ENCODE assay signal across 17 cellular contexts in the genomic region with DNA sequence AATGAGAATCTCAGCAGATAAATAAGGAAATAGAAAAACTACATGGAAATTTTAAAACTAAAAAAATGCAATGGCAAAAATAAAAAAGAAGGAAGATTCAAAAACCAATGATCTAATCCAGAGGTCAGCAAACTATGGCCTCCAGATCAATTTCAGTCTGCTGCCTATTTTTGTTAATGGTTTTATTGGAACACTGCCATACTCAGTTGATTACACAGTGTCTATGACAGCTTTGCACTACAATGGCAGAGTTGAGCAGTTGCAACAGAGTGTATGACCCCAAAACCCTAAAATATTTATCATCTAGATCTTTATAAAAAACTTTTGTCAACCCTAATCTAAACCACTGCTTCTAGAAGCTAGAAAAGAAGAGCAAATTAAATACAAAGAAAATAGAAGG.
"Had no signal": no experiment of that assay in that cellular context is flagged by ENCODE, and none has a peak within 500 bp of the region (broad histone marks: within the 10 kb centered on the region; RNA-seq: fewer than 3 reads in every experiment).

No MANE protein-coding gene starts in this region.

- H3K36me3 ChIP-seq: cardiac muscle cell, gastrocnemius medialis, heart left ventricle, neural progenitor cell, ovary, sigmoid colon, upper lobe of right lung, WERI-Rb-1 had no signal

- H3K4me3 ChIP-seq: cardiac muscle cell, gastrocnemius medialis, heart left ventricle, neural progenitor cell, ovary, sigmoid colon, upper lobe of right lung had no signal

- H2AFZ ChIP-seq: neural progenitor cell had no signal

- ATAC-seq: activated CD8-positive, alpha-beta T cell treated with anti-CD3 and anti-CD28 coated beads for 36 hours; activated naive CD4-positive, alpha-beta T cell treated with anti-CD3 and anti-CD28 coated beads, Interleukin-2, amount 50 U/mL, for 72 hours; gastrocnemius medialis; left cardiac atrium; stimulated activated naive CD8-positive, alpha-beta T cell treated with anti-CD3 and anti-CD28 coated beads, Interleukin-15, amount 100 ng/mL, for 72 hours; upper lobe of right lung had no signal

- H3K27me3 ChIP-seq: cardiac muscle cell, gastrocnemius medialis, heart left ventricle, neural progenitor cell, ovary, sigmoid colon, upper lobe of right lung had no signal

- DNase-seq: activated CD8-positive, alpha-beta T cell treated with anti-CD3 and anti-CD28 coated beads for 36 hours; activated gamma-delta T cell; activated T-cell treated with anti-CD3 and anti-CD28 coated beads, Interleukin-2, amount 50 U/mL, for 48 hours; gastrocnemius medialis; heart left ventricle; left cardiac atrium; midbrain; naive B cell; ovary; sigmoid colon; stimulated activated CD4-positive, alpha-beta T cell treated with anti-CD3 and anti-CD28 coated beads, Interleukin-1b, Interleukin-23, amount 100 ng/mL, for 48 hours; stimulated activated naive CD8-positive, alpha-beta T cell treated with anti-CD3 and anti-CD28 coated beads, Interleukin-15, amount 100 ng/mL, for 72 hours; upper lobe of right lung; WERI-Rb-1 had no signal

- H3K9ac ChIP-seq: neural progenitor cell had no signal

- H3K4me2 ChIP-seq: neural progenitor cell had no signal

- H3K9me3 ChIP-seq: gastrocnemius medialis, ovary, sigmoid colon, upper lobe of right lung had no signal

- H3K27ac ChIP-seq: cardiac muscle cell, gastrocnemius medialis, heart left ventricle, neural progenitor cell, ovary, sigmoid colon, upper lobe of right lung, WERI-Rb-1 had no signal

- H3K4me1 ChIP-seq: gastrocnemius medialis, heart left ventricle, sigmoid colon, upper lobe of right lung had no signal
